ENCODE assay signal across 11 cellular contexts in genomic region chr9:4680750-4681149, GRCh38.
DNase-seq lines count a peak whose midpoint lies in the region; ATAC-seq and TF ChIP-seq lines count a peak whose summit lies in the region.
"Had no signal": no experiment of that assay in that cellular context is flagged by ENCODE, and none has a peak within 500 bp of the region (broad histone marks: within the 10 kb centered on the region; RNA-seq: fewer than 3 reads in every experiment).

No MANE protein-coding gene starts in this region.

- H3K9ac ChIP-seq in rectal smooth muscle tissue (ENCODE audit: low read length): no peak overlapping the region

- H3F3A ChIP-seq in DOHH2 (ENCODE audit: control insufficient read depth, insufficient read depth): no peaks in the 10 kb centered on the region

- peak overlapping the region; percentile 72 for H3K4me2 ChIP-seq in DOHH2 (ENCODE audit: low read length)

- H3K79me2 ChIP-seq in DOHH2 (ENCODE audit: control insufficient read depth, low read length): peaks cover 40% of the 10 kb centered on the region

- ATAC-seq in HG03442 (IDR thresholded peaks at IDR 0.05; ENCODE audit: unreplicated experiment) (no peak), HG03025 (IDR thresholded peaks at IDR 0.05; ENCODE audit: low FRiP score, unreplicated experiment) (no peak)
- ATAC-seq: stimulated activated naive CD8-positive, alpha-beta T cell treated with anti-CD3 and anti-CD28 coated beads, Interleukin-15, amount 100 ng/mL, for 72 hours had no signal

- H3K4me3 ChIP-seq in DOHH2 (ENCODE audit: low read length) (peak overlapping the region; percentile 96), rectal smooth muscle tissue (ENCODE audit: low read length) (peak overlapping the region; percentile 99)

- no peaks in the 10 kb centered on the region for H3K9me2 ChIP-seq in DOHH2 (replicated peaks; ENCODE audit: control insufficient read depth, low read length)

- H4K20me1 ChIP-seq in DOHH2 (ENCODE audit: control insufficient read depth, insufficient read depth, low read depth, low read length): 0 out of 2 replicates have a peak, but pooled peaks cover 3% of the 10 kb centered on the region

- no peaks in the 10 kb centered on the region for H3K9me3 ChIP-seq in DOHH2 (ENCODE audit: control insufficient read depth, insufficient read depth, low read length)

- H3K27me3 ChIP-seq in DOHH2 (ENCODE audit: control insufficient read depth, low read length) (no peaks in the 10 kb centered on the region), rectal smooth muscle tissue (ENCODE audit: control insufficient read depth, insufficient read depth, low read length) (no peaks in the 10 kb centered on the region)

- H3K27ac ChIP-seq in DOHH2 (ENCODE audit: low read depth, low read length): no peak overlapping the region
- peak overlapping the region; percentile 98 for H3K27ac ChIP-seq in rectal smooth muscle tissue (ENCODE audit: low read depth, low read length)

- H3K4me1 ChIP-seq in DOHH2 (ENCODE audit: control insufficient read depth, low read length) (peaks cover 19% of the 10 kb centered on the region), rectal smooth muscle tissue (ENCODE audit: control insufficient read depth, insufficient read depth, low read length) (peaks cover 11% of the 10 kb centered on the region)

- no peak for TF ChIP-seq CTCF in DOHH2 (IDR thresholded peaks at IDR 0.05; ENCODE audit: low read depth, low read length, poor library complexity, severe bottlenecking)

- DNase-seq in OCI-M1 (lab: John Stamatoyannopoulos, UW): peak; percentile 99
- DNase-seq in fibroblast of gingiva (ENCODE audit: low read depth): peak; percentile 73
- DNase-seq in MV-4-11 (lab: John Stamatoyannopoulos, UW): no peak
- no peak for DNase-seq in RPMI8226
- DNase-seq: activated CD4-positive, alpha-beta T cell treated with anti-CD3 and anti-CD28 coated beads, Interleukin-2, amount 50 U/mL, for 4 hours; left colon; stimulated activated naive CD8-positive, alpha-beta T cell treated with anti-CD3 and anti-CD28 coated beads, Interleukin-15, amount 100 ng/mL, for 72 hours had no signal

- H3K36me3 ChIP-seq in DOHH2 (ENCODE audit: control insufficient read depth, low read length): peaks cover 22% of the 10 kb centered on the region
- H3K36me3 ChIP-seq in rectal smooth muscle tissue (ENCODE audit: control insufficient read depth, insufficient read depth, low read length): no peaks in the 10 kb centered on the region

Comparison
In these comparisons a context has a peak if more than half of its experiments do, and no peak if none do; other contexts are left out.
1. DNase-seq: peak in OCI-M1 (single experiment) and fibroblast of gingiva (single experiment); none in MV-4-11 (single experiment) and RPMI8226 (single experiment).